Comparison of ENCODE assay signal across 2 cellular contexts in genomic region chr10:110488124-110488681, GRCh38.
TF ChIP-seq lines count a peak whose summit lies in the region.

No MANE protein-coding gene starts in this region.

TF ChIP-seq in IMR-90, 13 proteins besides CTCF, POLR2A, EP300 and RAD21:
- TF ChIP-seq, protein P1, sequence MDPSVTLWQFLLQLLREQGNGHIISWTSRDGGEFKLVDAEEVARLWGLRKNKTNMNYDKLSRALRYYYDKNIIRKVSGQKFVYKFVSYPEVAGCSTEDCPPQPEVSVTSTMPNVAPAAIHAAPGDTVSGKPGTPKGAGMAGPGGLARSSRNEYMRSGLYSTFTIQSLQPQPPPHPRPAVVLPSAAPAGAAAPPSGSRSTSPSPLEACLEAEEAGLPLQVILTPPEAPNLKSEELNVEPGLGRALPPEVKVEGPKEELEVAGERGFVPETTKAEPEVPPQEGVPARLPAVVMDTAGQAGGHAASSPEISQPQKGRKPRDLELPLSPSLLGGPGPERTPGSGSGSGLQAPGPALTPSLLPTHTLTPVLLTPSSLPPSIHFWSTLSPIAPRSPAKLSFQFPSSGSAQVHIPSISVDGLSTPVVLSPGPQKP (IDR thresholded peaks at IDR 0.05; ENCODE audit: borderline replicate concordance, low read depth, low read length): no peak
- TF ChIP-seq MAFK (IDR thresholded peaks at IDR 0.05; ENCODE audit: low read depth, low read length) (no peak), RCOR1 (IDR thresholded peaks at IDR 0.05; ENCODE audit: insufficient replicate concordance, low read length) (no peak), MXI1 (IDR thresholded peaks at IDR 0.05; ENCODE audit: borderline replicate concordance, low read depth, low read length) (no peak)
TF ChIP-seq in IMR-90: peak in this region for 0.

TF ChIP-seq in GM12878, 131 proteins besides CTCF, POLR2A, EP300 and RAD21:
- TF ChIP-seq MTA3 (IDR thresholded peaks at IDR 0.05; ENCODE audit: borderline replicate concordance, low read length): no peak
- TF ChIP-seq USF2 (IDR thresholded peaks at IDR 0.05; ENCODE audit: borderline replicate concordance, low read depth, low read length): no peak
- TF ChIP-seq BRCA1 (IDR thresholded peaks at IDR 0.05; ENCODE audit: low read depth, low read length): no peak
- no peak for TF ChIP-seq ZNF24 (IDR thresholded peaks at IDR 0.05)
- TF ChIP-seq YY1 (IDR thresholded peaks at IDR 0.05; ENCODE audit: low read depth, low read length): no peak
- no peak for TF ChIP-seq CREM (IDR thresholded peaks at IDR 0.05; ENCODE audit: low read depth)
- no peak for TF ChIP-seq BMI1 (IDR thresholded peaks at IDR 0.05; ENCODE audit: borderline replicate concordance)
- TF ChIP-seq NRF1 (conservative IDR thresholded peaks at IDR 0.05; ENCODE audit: low read depth, low read length): no peak
- no peak for TF ChIP-seq CHD2 (IDR thresholded peaks at IDR 0.05; ENCODE audit: borderline replicate concordance, low read depth, low read length)
- no peak for TF ChIP-seq STAT1 (conservative IDR thresholded peaks at IDR 0.05)
- TF ChIP-seq KDM1A (IDR thresholded peaks at IDR 0.05; ENCODE audit: borderline replicate concordance): no peak
- no peak for TF ChIP-seq ZBTB4 (CRISPR knock-in tag; IDR thresholded peaks at IDR 0.05)
